ENCODE assay signal across 9 cellular contexts in the genomic region with DNA sequence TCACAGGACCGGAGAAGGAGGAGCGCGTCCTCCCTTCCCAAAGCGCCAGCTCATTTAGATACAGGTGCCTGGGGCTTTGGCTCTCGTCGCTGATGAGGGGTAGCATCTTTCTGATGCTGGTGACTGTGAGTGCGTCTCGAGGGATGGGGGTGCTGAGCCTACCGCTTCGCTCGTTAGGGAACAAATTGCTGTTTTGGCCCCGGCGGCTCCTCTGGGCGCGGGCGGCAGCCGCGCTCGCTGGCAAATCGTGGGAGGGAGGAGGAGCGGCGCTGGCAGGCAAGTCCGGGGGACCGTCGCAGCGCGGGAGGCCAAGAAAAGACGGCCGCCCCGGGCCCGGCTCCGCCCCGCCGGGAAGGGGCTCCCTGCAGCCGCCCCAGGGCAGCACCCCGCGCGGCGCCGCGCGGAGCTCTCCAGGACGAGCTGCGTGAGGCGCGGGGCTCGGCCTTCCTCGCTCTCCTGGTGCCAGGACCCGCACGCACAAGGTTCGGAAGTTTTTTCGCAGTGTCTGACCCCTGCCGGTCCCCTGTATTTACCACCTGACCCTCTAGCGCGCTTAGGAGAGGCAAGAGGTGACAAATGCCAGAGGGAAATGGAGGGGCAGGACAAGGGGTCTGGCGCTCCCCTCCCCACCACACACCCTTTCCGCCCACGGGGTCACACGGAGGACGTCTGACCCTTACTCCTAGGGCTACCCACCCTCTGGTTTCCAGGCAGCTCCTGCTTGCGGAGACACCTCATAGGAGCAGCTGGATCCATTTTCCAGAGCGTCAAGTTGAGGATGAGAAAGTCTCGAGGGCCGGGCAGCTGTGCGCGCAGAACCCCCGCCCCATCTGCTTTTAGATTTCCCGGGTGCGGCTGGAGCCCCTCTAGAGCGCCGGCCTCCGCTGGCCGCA. TPM values are rescaled to one million over a fixed set of nuclear protein-coding genes. Genes with fewer than 3 reads are reported as not detected.
DNase-seq lines count a peak whose midpoint lies in the region; ATAC-seq and TF ChIP-seq lines count a peak whose summit lies in the region.
"Had no signal": no experiment of that assay in that cellular context is flagged by ENCODE, and none has a peak within 500 bp of the region (broad histone marks: within the 10 kb centered on the region; RNA-seq: fewer than 3 reads in every experiment).

No MANE protein-coding gene starts in this region.

- TF ChIP-seq CTCF in PC-3 (conservative IDR thresholded peaks at IDR 0.05; ENCODE audit: low read depth, low read length) = no peak
- TF ChIP-seq CTCF in brain (conservative IDR thresholded peaks at IDR 0.05) = no peak
- no peak for TF ChIP-seq CTCF in left lung (IDR thresholded peaks at IDR 0.05)

- H3K4me3 ChIP-seq in PC-3 (ENCODE audit: low read length) (peak overlapping the region; percentile 63), left lung (peak overlapping the region; percentile 17 to 51)

- peak overlapping the region; percentile 84 to 89 (median 88) for H3K4me3 Mint-ChIP-seq in brain
- H3K4me3 Mint-ChIP-seq in stimulated activated effector memory CD8-positive, alpha-beta T cell treated with anti-CD3 and anti-CD28 coated beads, Interleukin-12 subunit alpha, Interleukin-12 subunit beta, amount 100 ng/mL, for 72 hours = peak overlapping the region; percentile 73

- H3K27ac Mint-ChIP-seq in brain = peak overlapping the region in 3 of 5 experiments; percentile 63 to 86 (median 72)
- no peak overlapping the region for H3K27ac Mint-ChIP-seq in stimulated activated effector memory CD8-positive, alpha-beta T cell treated with anti-CD3 and anti-CD28 coated beads, Interleukin-12 subunit alpha, Interleukin-12 subunit beta, amount 100 ng/mL, for 72 hours

- peak; percentile 4 for DNase-seq in NCI-H1694 treated with DMSO at 0.1 percent for 48 hours (lab: John Stamatoyannopoulos, UW)
- DNase-seq in NCI-H1694 (lab: John Stamatoyannopoulos, UW) = no peak
- DNase-seq in PC-3 = peak; percentile 15
- DNase-seq in left lung = peak in 1 of 2 donors; percentile 82
- DNase-seq in stimulated activated effector memory CD8-positive, alpha-beta T cell treated with anti-CD3 and anti-CD28 coated beads, Interleukin-12 subunit alpha, Interleukin-12 subunit beta, amount 100 ng/mL, for 72 hours (ENCODE audit: low spot score in 2 of 2) = no peak

- H3K36me3 Mint-ChIP-seq in brain = no peaks in the 10 kb centered on the region
- no peaks in the 10 kb centered on the region for H3K36me3 Mint-ChIP-seq in stimulated activated effector memory CD8-positive, alpha-beta T cell treated with anti-CD3 and anti-CD28 coated beads, Interleukin-12 subunit alpha, Interleukin-12 subunit beta, amount 100 ng/mL, for 72 hours

- H3F3A ChIP-seq in PC-3 (ENCODE audit: low read length, unreplicated experiment) = peaks cover 4% of the 10 kb centered on the region

- H3K9me3 ChIP-seq in PC-3 (ENCODE audit: low read length) (no peaks in the 10 kb centered on the region), left lung (no peaks in the 10 kb centered on the region)

- no peaks in the 10 kb centered on the region for H3K79me2 ChIP-seq in PC-3 (ENCODE audit: low read length)

- H3K9ac ChIP-seq in PC-3 (ENCODE audit: low read length) = no peak overlapping the region

- peaks cover 23% of the 10 kb centered on the region for H3K4me1 Mint-ChIP-seq in brain
- peaks cover 6% of the 10 kb centered on the region for H3K4me1 Mint-ChIP-seq in stimulated activated effector memory CD8-positive, alpha-beta T cell treated with anti-CD3 and anti-CD28 coated beads, Interleukin-12 subunit alpha, Interleukin-12 subunit beta, amount 100 ng/mL, for 72 hours

- H3K4me1 ChIP-seq in PC-3 (ENCODE audit: insufficient read depth, low read length) = peaks cover 30% of the 10 kb centered on the region
- H3K4me1 ChIP-seq in left lung = peaks cover 15 to 39% of the 10 kb centered on the region in 2 donors

- ATAC-seq in PC-3 = peak; percentile 23
- ATAC-seq in left lung = peak; percentile 17
- peak; percentile 14 for ATAC-seq in stimulated activated effector memory CD8-positive, alpha-beta T cell treated with anti-CD3 and anti-CD28 coated beads, Interleukin-12 subunit alpha, Interleukin-12 subunit beta, amount 100 ng/mL, for 72 hours
- no peak for ATAC-seq in HG03439 (IDR thresholded peaks at IDR 0.05; ENCODE audit: unreplicated experiment)
- ATAC-seq in HG03045 (IDR thresholded peaks at IDR 0.05; ENCODE audit: unreplicated experiment) = no peak

- no peak overlapping the region for H3K27ac ChIP-seq in PC-3 (ENCODE audit: low read length)
- H3K27ac ChIP-seq in left lung = no peak overlapping the region

- H3K27me3 Mint-ChIP-seq in brain = peaks cover 70% of the 10 kb centered on the region

- POLR2A ChIA-PET in PC-3 (lab: Charles Lee; ENCODE audit: unreplicated experiment) = interaction anchor here (0.5 to 0.6 kb wide), 2 partner anchors 9 to 272 kb away, joined by 5 to 8 read pairs; no protein-coding TSS in a partner anchor

- CTCF ChIA-PET in PC-3 (lab: Charles Lee) = interaction anchor here (0.6 kb wide), 2 partner anchors 192 to 241 kb away, joined by 3 to 4 read pairs; no protein-coding TSS in a partner anchor

- H3K36me3 ChIP-seq in PC-3 (ENCODE audit: low read depth, low read length) (no peaks in the 10 kb centered on the region), left lung (no peaks in the 10 kb centered on the region)

- peaks cover 11% of the 10 kb centered on the region; the same call in 1 of the 2 replicates for H3K27me3 ChIP-seq in PC-3 (ENCODE audit: low read length)
- H3K27me3 ChIP-seq in left lung = peaks cover 26 to 66% of the 10 kb centered on the region in 2 donors

- BruUV-seq in PC-3 (replicated peaks; lab: Mats Ljungman, UMichigan) = no TSS peak

- peak overlapping the region; percentile 67 for H2AFZ ChIP-seq in PC-3 (ENCODE audit: low read length)

- no peaks in the 10 kb centered on the region for H3K9me3 Mint-ChIP-seq in brain
- H3K9me3 Mint-ChIP-seq in stimulated activated effector memory CD8-positive, alpha-beta T cell treated with anti-CD3 and anti-CD28 coated beads, Interleukin-12 subunit alpha, Interleukin-12 subunit beta, amount 100 ng/mL, for 72 hours = no peaks in the 10 kb centered on the region

- no peaks in the 10 kb centered on the region for H3K9me2 ChIP-seq in PC-3 (replicated peaks; ENCODE audit: low read length)

- intact Hi-C loops in PC-3 (cut with micrococcal nuclease) = no loop called here
- intact Hi-C loops in left lung (cut with DNase I) = no loop called here

- peak overlapping the region; percentile 84 for H3K4me2 ChIP-seq in PC-3 (ENCODE audit: low read length)

- H4K20me1 ChIP-seq in PC-3 (ENCODE audit: low read length) = no peaks in the 10 kb centered on the region

RNA-seq across cellular contexts. Expression of a gene that starts 0.9 kb away (rescaled TPM):
- 0.07 and 0.12 TPM in 2 replicates for total RNA-seq in PC-3 (2014; rRNA removed)
- polyA plus RNA-seq in brain (ENCODE audit: insufficient read depth, low read depth, low replicate concordance) = 30.6 TPM
- 1 to 10 TPM in 1 of 2 donors, under 1 TPM in 1; 0.15 to 2.4 TPM for total RNA-seq in left lung
- total RNA-seq: subcutaneous adipose tissue had no signal

RNA-seq across cellular contexts. Expression of a gene that starts 30.0 kb away (rescaled TPM):
- total RNA-seq in PC-3 (2014; rRNA removed) (86.8 and 95.8 TPM in 2 replicates), left lung (10 to 100 TPM; 40.5 to 51.6 TPM)
- 79.7 TPM for polyA plus RNA-seq in brain (ENCODE audit: insufficient read depth, low read depth, low replicate concordance)

Comparison
In these comparisons a context has a peak if more than half of its experiments do, and no peak if none do; other contexts are left out.
1. DNase-seq: peak in NCI-H1694 treated with DMSO at 0.1 percent for 48 hours (single experiment) and PC-3 (single experiment); none in NCI-H1694 (single experiment) and stimulated activated effector memory CD8-positive, alpha-beta T cell treated with anti-CD3 and anti-CD28 coated beads, Interleukin-12 subunit alpha, Interleukin-12 subunit beta, amount 100 ng/mL, for 72 hours (0 of 2).
2. ATAC-seq: peak in PC-3 (single experiment), left lung (single experiment) and stimulated activated effector memory CD8-positive, alpha-beta T cell treated with anti-CD3 and anti-CD28 coated beads, Interleukin-12 subunit alpha, Interleukin-12 subunit beta, amount 100 ng/mL, for 72 hours (single experiment); none in HG03439 (single experiment) and HG03045 (single experiment).